In the genomic region with DNA sequence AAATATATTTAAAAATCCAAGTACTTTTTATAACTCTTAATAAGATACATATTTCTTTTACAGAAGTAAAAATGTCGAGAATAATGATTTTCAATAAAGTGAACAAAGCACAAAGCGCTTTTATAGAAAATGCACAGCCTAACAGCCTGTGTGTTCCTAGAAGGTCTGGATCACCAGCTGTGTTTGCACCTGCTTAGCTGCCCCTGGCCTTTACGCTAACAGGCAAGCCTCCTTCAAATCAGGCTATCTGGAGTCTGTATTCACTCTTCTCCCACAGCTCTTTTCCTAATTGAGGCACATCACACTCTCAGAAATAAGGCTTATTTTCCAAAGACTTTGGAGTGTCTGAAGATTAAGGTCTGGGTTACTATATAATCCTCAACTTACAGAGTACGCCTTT, we compare ENCODE assay signal across 13 cellular contexts.
"Had no signal": no experiment of that assay in that cellular context is flagged by ENCODE, and none has a peak within 500 bp of the region (broad histone marks: within the 10 kb centered on the region; RNA-seq: fewer than 3 reads in every experiment).

No MANE protein-coding gene starts in this region.

- H3K9me3 Mint-ChIP-seq: activated naive CD4-positive, alpha-beta T cell treated with anti-CD3 and anti-CD28 coated beads, Interleukin-2, amount 50 U/mL, for 24 hours; activated T-helper 2 cell treated with anti-CD3 and anti-CD28 coated beads, Interferon-gamma antibody, Interleukin-2, Interleukin-4, amounts not matched to agents 10 μg/mL and 5 μg/mL and 100 μg/mL, durations not matched to agents 14 hours and 24 hours and 36 hours; memory B cell; natural killer cell treated with Interleukin-12 subunit alpha and Interleukin-12 subunit beta and Interleukin-15 and Interleukin-18, amount 100 ng/mL, for 72 hours had no signal

- H3K36me3 Mint-ChIP-seq: activated naive CD4-positive, alpha-beta T cell treated with anti-CD3 and anti-CD28 coated beads, Interleukin-2, amount 50 U/mL, for 24 hours; memory B cell; natural killer cell treated with Interleukin-12 subunit alpha and Interleukin-12 subunit beta and Interleukin-15 and Interleukin-18, amount 100 ng/mL, for 72 hours had no signal

- H3K27ac Mint-ChIP-seq: activated naive CD4-positive, alpha-beta T cell treated with anti-CD3 and anti-CD28 coated beads, Interleukin-2, amount 50 U/mL, for 24 hours; activated T-helper 2 cell treated with anti-CD3 and anti-CD28 coated beads, Interferon-gamma antibody, Interleukin-2, Interleukin-4, amounts not matched to agents 10 μg/mL and 5 μg/mL and 100 μg/mL, durations not matched to agents 14 hours and 24 hours and 36 hours; memory B cell; natural killer cell treated with Interleukin-12 subunit alpha and Interleukin-12 subunit beta and Interleukin-15 and Interleukin-18, amount 100 ng/mL, for 72 hours had no signal

- H3K9me3 ChIP-seq: left ventricle myocardium inferior, psoas muscle, spleen, transverse colon had no signal

- H3K27me3 Mint-ChIP-seq: natural killer cell treated with Interleukin-12 subunit alpha and Interleukin-12 subunit beta and Interleukin-15 and Interleukin-18, amount 100 ng/mL, for 72 hours had no signal

- DNase-seq: central memory CD4-positive, alpha-beta T cell; erythroblast; left ventricle myocardium inferior; psoas muscle; spleen; stimulated activated CD4-positive, alpha-beta T cell treated with anti-CD3 and anti-CD28 coated beads, Interleukin-1b, Interleukin-23, amount 100 ng/mL, for 48 hours; stimulated activated naive CD4-positive, alpha-beta T cell; substantia nigra; transverse colon had no signal

- H3K36me3 ChIP-seq: left ventricle myocardium inferior, spleen, transverse colon had no signal

- H3K4me3 ChIP-seq: left ventricle myocardium inferior, psoas muscle, spleen, transverse colon had no signal

- H3K27me3 ChIP-seq: spleen, transverse colon had no signal

- H3K4me3 Mint-ChIP-seq: activated naive CD4-positive, alpha-beta T cell treated with anti-CD3 and anti-CD28 coated beads, Interleukin-2, amount 50 U/mL, for 24 hours; memory B cell; natural killer cell treated with Interleukin-12 subunit alpha and Interleukin-12 subunit beta and Interleukin-15 and Interleukin-18, amount 100 ng/mL, for 72 hours had no signal

- H3K27ac ChIP-seq: psoas muscle, spleen, transverse colon had no signal

- H3K4me1 Mint-ChIP-seq: activated naive CD4-positive, alpha-beta T cell treated with anti-CD3 and anti-CD28 coated beads, Interleukin-2, amount 50 U/mL, for 24 hours; memory B cell had no signal
